ENCODE assay signal across 18 cellular contexts in the genomic region with DNA sequence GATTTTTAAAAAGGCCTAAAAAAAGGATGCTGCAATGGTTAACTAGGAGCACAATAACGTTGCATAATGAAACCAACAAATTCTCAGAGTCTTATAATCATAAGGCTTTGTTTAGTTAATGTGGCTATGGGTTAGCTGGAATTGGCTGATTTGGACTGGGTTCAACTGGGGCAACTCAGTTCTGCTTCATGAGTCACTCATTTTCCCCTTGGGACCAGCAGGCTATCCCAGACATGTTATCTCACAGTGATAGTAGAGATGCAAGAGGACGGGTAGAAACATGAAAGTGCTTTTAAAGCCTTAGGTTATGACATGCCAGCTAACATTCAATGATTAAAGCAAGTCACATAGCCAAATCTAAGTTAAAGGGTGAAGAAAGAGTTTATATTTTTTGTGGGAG.
DNase-seq lines count a peak whose midpoint lies in the region; ATAC-seq and TF ChIP-seq lines count a peak whose summit lies in the region.
"Had no signal": no experiment of that assay in that cellular context is flagged by ENCODE, and none has a peak within 500 bp of the region (broad histone marks: within the 10 kb centered on the region; RNA-seq: fewer than 3 reads in every experiment).

No MANE protein-coding gene starts in this region.

- no peak for ATAC-seq in left colon
- no peak for ATAC-seq in HG02588 (IDR thresholded peaks at IDR 0.05; ENCODE audit: unreplicated experiment)
- ATAC-seq: activated CD4-positive, alpha-beta T cell treated with anti-CD3 and anti-CD28 coated beads for 36 hours; lower lobe of right lung; natural killer cell; T-helper 17 cell had no signal

- no peak overlapping the region for H3K27ac ChIP-seq in Peyer's patch
- H3K27ac ChIP-seq: lower lobe of right lung had no signal

- H3K9me3 ChIP-seq in Peyer's patch = no peaks in the 10 kb centered on the region
- H3K9me3 ChIP-seq: lower lobe of right lung had no signal

- H3K4me1 ChIP-seq in Peyer's patch = no peaks in the 10 kb centered on the region
- H3K4me1 ChIP-seq: lower lobe of right lung had no signal

- peak; percentile 0 for DNase-seq in A172 (ENCODE audit: low spot score)
- DNase-seq in ELR (ENCODE audit: low read depth) = peak; percentile 6
- peak; percentile 85 for DNase-seq in amniotic epithelial cell (ENCODE audit: low read depth)
- DNase-seq in fibroblast of the conjunctiva (ENCODE audit: low read depth) = peak; percentile 28
- DNase-seq in Peyer's patch = no peak
- no peak for DNase-seq in left colon
- no peak for DNase-seq in hippocampal formation (lab: John Stamatoyannopoulos, UW)
- DNase-seq: activated CD4-positive, alpha-beta T cell treated with anti-CD3 and anti-CD28 coated beads for 36 hours; activated naive CD8-positive, alpha-beta T cell treated with anti-CD3 and anti-CD28 coated beads, Interleukin-2, amount 10 ng/mL, durations not matched to agents 7 days and 5 days; erythroblast; Karpas-422; lower lobe of right lung; natural killer cell; NCI-H2029; NCI-H774; stimulated activated naive CD4-positive, alpha-beta T cell treated with Interleukin-2 at 50 U/mL for 16 hours; T-helper 17 cell had no signal

- no peak for TF ChIP-seq POLR2A in Peyer's patch (IDR thresholded peaks at IDR 0.05)

- no peak overlapping the region for H3K4me3 ChIP-seq in Peyer's patch
- H3K4me3 ChIP-seq: lower lobe of right lung had no signal

- no peaks in the 10 kb centered on the region for H3K27me3 ChIP-seq in Peyer's patch

- TF ChIP-seq CTCF in Peyer's patch (IDR thresholded peaks at IDR 0.05) = no peak

- intact Hi-C loops in left colon (cut with DNase I, micrococcal nuclease) = no loop called here

- no peaks in the 10 kb centered on the region for H3K36me3 ChIP-seq in Peyer's patch
- H3K36me3 ChIP-seq: lower lobe of right lung had no signal

Comparison
In these comparisons a context has a peak if more than half of its experiments do, and no peak if none do; other contexts are left out.
1. DNase-seq: peak in A172 (single experiment), ELR (single experiment), amniotic epithelial cell (single experiment) and fibroblast of the conjunctiva (single experiment); none in Peyer's patch (0 of 3), left colon (0 of 2) and hippocampal formation (0 of 2).